In the genomic region with DNA sequence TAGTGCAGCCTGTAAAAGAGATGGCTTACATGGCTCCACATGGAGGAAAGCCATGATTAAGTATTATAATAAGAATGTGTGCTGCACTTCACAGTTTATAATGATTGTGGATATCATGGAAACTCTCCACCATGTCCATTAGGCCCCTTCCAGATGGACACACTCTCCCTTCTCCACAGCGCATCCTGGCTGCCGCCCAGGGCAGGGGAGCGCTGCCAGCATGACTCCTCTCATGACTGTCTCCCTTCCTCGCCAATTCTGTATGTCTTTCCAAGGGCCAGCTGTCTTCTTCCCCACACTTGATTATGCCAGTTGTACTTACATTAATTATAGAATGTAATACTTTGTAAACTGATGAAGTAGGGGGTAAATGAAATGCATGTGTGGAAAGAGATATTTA, we compare ENCODE assay signal across 22 cellular contexts.
DNase-seq lines count a peak whose midpoint lies in the region; ATAC-seq, FAIRE-seq and TF ChIP-seq lines count a peak whose summit lies in the region.
"Had no signal": no experiment of that assay in that cellular context is flagged by ENCODE, and none has a peak within 500 bp of the region (broad histone marks: within the 10 kb centered on the region; RNA-seq: fewer than 3 reads in every experiment).

No MANE protein-coding gene starts in this region.

- H3K4me3 ChIP-seq in GM23248 (no peak overlapping the region; the same call in 1 of the 2 replicates), astrocyte (ENCODE audit: insufficient read depth, low read depth, low read length) (no peak overlapping the region), mesenchymal stem cell (ENCODE audit: insufficient read depth in 1 of 2, low read depth in 1 of 2, low read length in 2 of 2) (peak overlapping the region in 1 of 2 experiments; percentile 16)
- H3K4me3 ChIP-seq: adrenal gland, esophagus squamous epithelium, lower lobe of right lung, suprapubic skin had no signal

- POLR2A ChIA-PET in activated CD8-positive, alpha-beta T cell treated with anti-CD3 and anti-CD28 coated beads, Interleukin-2, amount 10 ng/mL, durations not matched to agents 7 days and 5 days (lab: Charles Lee): no interaction called here

- H2BK12ac ChIP-seq in mesenchymal stem cell (ENCODE audit: low read length in 2 of 2): no peak overlapping the region

- no peaks in the 10 kb centered on the region for H3K27me3 ChIP-seq in GM23248 (replicated peaks; ENCODE audit: insufficient read depth)
- no peaks in the 10 kb centered on the region for H3K27me3 ChIP-seq in astrocyte (ENCODE audit: insufficient read depth, low read length)
- no peaks in the 10 kb centered on the region for H3K27me3 ChIP-seq in mesenchymal stem cell (ENCODE audit: control insufficient read depth in 1 of 2, insufficient read depth in 1 of 2, low read length in 2 of 2)
- H3K27me3 ChIP-seq: adrenal gland, esophagus squamous epithelium, suprapubic skin had no signal

- peaks cover 2% of the 10 kb centered on the region for H3K9me3 Mint-ChIP-seq in astrocyte (ENCODE audit: unreplicated experiment)
- H3K9me3 Mint-ChIP-seq in activated CD8-positive, alpha-beta T cell treated with anti-CD3 and anti-CD28 coated beads, Interleukin-2, amount 10 ng/mL, durations not matched to agents 7 days and 5 days (ENCODE audit: insufficient read depth): no peaks in the 10 kb centered on the region
- H3K9me3 Mint-ChIP-seq: central memory CD8-positive, alpha-beta T cell; natural killer cell treated with Interleukin-12 subunit alpha and Interleukin-12 subunit beta and Interleukin-15 and Interleukin-18, amount 100 ng/mL, for 72 hours had no signal

- H3K9me3 ChIP-seq in GM23248 (ENCODE audit: low read depth): no peaks in the 10 kb centered on the region
- no peaks in the 10 kb centered on the region for H3K9me3 ChIP-seq in astrocyte (ENCODE audit: insufficient read depth, low read depth, low read length)
- no peaks in the 10 kb centered on the region for H3K9me3 ChIP-seq in mesenchymal stem cell (ENCODE audit: control insufficient read depth, low read length)
- H3K9me3 ChIP-seq: adrenal gland, esophagus squamous epithelium, suprapubic skin had no signal

- no peak overlapping the region for H2BK15ac ChIP-seq in mesenchymal stem cell (ENCODE audit: low read depth, poor library complexity, severe bottlenecking)

- DNase-seq in AG20443 (ENCODE audit: low spot score) (peak; percentile 72), GM23248 (peak; percentile 81), astrocyte (ENCODE audit: low read depth) (peak; percentile 50), mesenchymal stem cell (no peak), HuH-7.5 (ENCODE audit: low spot score) (no peak)
- DNase-seq in stimulated activated CD4-positive, alpha-beta T cell treated with anti-CD3 and anti-CD28 coated beads, Interleukin-15, amount 100 ng/mL, for 24 hours: no peak
- DNase-seq in activated naive CD4-positive, alpha-beta T cell (lab: John Stamatoyannopoulos, UW): no peak
- no peak for DNase-seq in activated CD8-positive, alpha-beta T cell treated with anti-CD3 and anti-CD28 coated beads, Interleukin-2, amount 10 ng/mL, durations not matched to agents 7 days and 5 days
- DNase-seq: activated CD8-positive, alpha-beta memory T cell treated with anti-CD3 and anti-CD28 coated beads, Interleukin-2, amount 10 ng/mL, durations not matched to agents 7 days and 5 days; adrenal gland; effector memory CD4-positive, alpha-beta T cell; esophagus squamous epithelium; lower lobe of right lung; NCI-H2081 treated with DMSO at 0.1 percent for 48 hours; NCI-H526; posterior cingulate gyrus; T1000 had no signal

- no peaks in the 10 kb centered on the region for H4K20me1 ChIP-seq in GM23248 (ENCODE audit: insufficient read depth)
- no peaks in the 10 kb centered on the region for H4K20me1 ChIP-seq in astrocyte (ENCODE audit: insufficient read depth, low read length)

- H3K23ac ChIP-seq in mesenchymal stem cell (ENCODE audit: low read length in 2 of 2): no peak overlapping the region

- H3K27ac ChIP-seq in GM23248: peak overlapping the region; percentile 65
- H3K27ac ChIP-seq in astrocyte (ENCODE audit: low read depth, low read length): no peak overlapping the region
- H3K27ac ChIP-seq in mesenchymal stem cell (ENCODE audit: low read length, poor library complexity, severe bottlenecking): no peak overlapping the region
- H3K27ac ChIP-seq: adrenal gland, esophagus squamous epithelium, lower lobe of right lung, suprapubic skin had no signal

- TF ChIP-seq CTCF in astrocyte (IDR thresholded peaks at IDR 0.05; ENCODE audit: insufficient read depth, low read depth, low read length): no peak

- in situ Hi-C loops in GM23248 (cut with MboI): no loop called here

- H4K8ac ChIP-seq in mesenchymal stem cell (ENCODE audit: low read length): no peak overlapping the region

- H3K18ac ChIP-seq in mesenchymal stem cell (ENCODE audit: low read depth in 1 of 2, low read length in 2 of 2): no peak overlapping the region

- peak overlapping the region; percentile 69 for H2AK5ac ChIP-seq in mesenchymal stem cell (ENCODE audit: low read length, severe bottlenecking)

- H3K4me3 Mint-ChIP-seq in astrocyte (ENCODE audit: unreplicated experiment): no peak overlapping the region
- H3K4me3 Mint-ChIP-seq in activated CD8-positive, alpha-beta T cell treated with anti-CD3 and anti-CD28 coated beads, Interleukin-2, amount 10 ng/mL, durations not matched to agents 7 days and 5 days: no peak overlapping the region
- H3K4me3 Mint-ChIP-seq: activated CD8-positive, alpha-beta memory T cell treated with anti-CD3 and anti-CD28 coated beads, Interleukin-2, amount 10 ng/mL, durations not matched to agents 7 days and 5 days; activated T-helper 17 cell treated with anti-CD3 and anti-CD28 coated beads, Interleukin-2, amount 50 U/mL, for 72 hours; B cell; central memory CD8-positive, alpha-beta T cell; natural killer cell treated with Interleukin-12 subunit alpha and Interleukin-12 subunit beta and Interleukin-15 and Interleukin-18, amount 100 ng/mL, for 72 hours had no signal

- H3K9me2 ChIP-seq in GM23248 (ENCODE audit: insufficient read depth): no peaks in the 10 kb centered on the region

- H3K4me1 Mint-ChIP-seq in astrocyte (ENCODE audit: low read depth, unreplicated experiment): no peaks in the 10 kb centered on the region
- H3K4me1 Mint-ChIP-seq in activated CD8-positive, alpha-beta T cell treated with anti-CD3 and anti-CD28 coated beads, Interleukin-2, amount 10 ng/mL, durations not matched to agents 7 days and 5 days (ENCODE audit: low read depth): no peaks in the 10 kb centered on the region
- H3K4me1 Mint-ChIP-seq: activated CD8-positive, alpha-beta memory T cell treated with anti-CD3 and anti-CD28 coated beads, Interleukin-2, amount 10 ng/mL, durations not matched to agents 7 days and 5 days; activated T-helper 17 cell treated with anti-CD3 and anti-CD28 coated beads, Interleukin-2, amount 50 U/mL, for 72 hours; B cell; central memory CD8-positive, alpha-beta T cell had no signal

- no peaks in the 10 kb centered on the region for H3K79me1 ChIP-seq in mesenchymal stem cell (replicated peaks; ENCODE audit: low read length, poor library complexity, severe bottlenecking)

- H4K91ac ChIP-seq in mesenchymal stem cell (ENCODE audit: low read length): no peak overlapping the region

- H3K79me2 ChIP-seq in GM23248 (ENCODE audit: insufficient read depth) (no peaks in the 10 kb centered on the region), astrocyte (ENCODE audit: insufficient read depth, low read length) (no peaks in the 10 kb centered on the region)

- FAIRE-seq in astrocyte (lab: Jason Lieb, UNC): no peak

- H3K9ac ChIP-seq in GM23248 (peak overlapping the region; percentile 16; the same call in 1 of the 2 replicates), astrocyte (ENCODE audit: low read length) (no peak overlapping the region), mesenchymal stem cell (ENCODE audit: low read length) (peak overlapping the region; percentile 70)

- H2BK120ac ChIP-seq in mesenchymal stem cell (ENCODE audit: low read depth, low read length): no peak overlapping the region

- H3K4me2 ChIP-seq in GM23248 (ENCODE audit: unreplicated experiment) (peak overlapping the region; percentile 52), astrocyte (ENCODE audit: low read length) (no peak overlapping the region), mesenchymal stem cell (ENCODE audit: low read length, poor library complexity, severe bottlenecking) (no peak overlapping the region)

- no peak for ATAC-seq in activated CD8-positive, alpha-beta T cell treated with anti-CD3 and anti-CD28 coated beads, Interleukin-2, amount 10 ng/mL, durations not matched to agents 7 days and 5 days
- ATAC-seq: activated CD8-positive, alpha-beta memory T cell treated with anti-CD3 and anti-CD28 coated beads, Interleukin-2, amount 10 ng/mL, durations not matched to agents 7 days and 5 days; activated T-helper 17 cell treated with anti-CD3 and anti-CD28 coated beads, Interleukin-2, amount 50 U/mL, for 72 hours; natural killer cell treated with Interleukin-12 subunit alpha and Interleukin-12 subunit beta and Interleukin-15 and Interleukin-18, amount 100 ng/mL, for 72 hours had no signal

- H3K14ac ChIP-seq in mesenchymal stem cell (ENCODE audit: low read length in 2 of 2): no peak overlapping the region

- H3K36me3 ChIP-seq in GM23248 (ENCODE audit: low read depth) (no peaks in the 10 kb centered on the region), astrocyte (ENCODE audit: insufficient read depth, low read length) (no peaks in the 10 kb centered on the region), mesenchymal stem cell (ENCODE audit: control insufficient read depth in 1 of 2, insufficient read depth in 2 of 2, low read depth in 1 of 2, low read length in 2 of 2) (no peaks in the 10 kb centered on the region)
- H3K36me3 ChIP-seq: adrenal gland, esophagus squamous epithelium, lower lobe of right lung, suprapubic skin had no signal

- no peak overlapping the region for H3K4ac ChIP-seq in mesenchymal stem cell (ENCODE audit: low read depth in 1 of 2, low read length in 2 of 2)

- WGBS in GM23248 (ENCODE audit: low coverage in 1 of 2, low lambda C conversion rate in 2 of 2, missing lambda C conversion rate in 2 of 2), 2 experiments: 5 to 10% methylated on average over 4 of the region's 4 CpGs
- 100% methylated on average over 2 of the region's 4 CpGs for WGBS in mesenchymal stem cell

- peaks cover 10% of the 10 kb centered on the region for H3K27me3 Mint-ChIP-seq in astrocyte (ENCODE audit: low read depth, unreplicated experiment)
- no peaks in the 10 kb centered on the region for H3K27me3 Mint-ChIP-seq in activated CD8-positive, alpha-beta T cell treated with anti-CD3 and anti-CD28 coated beads, Interleukin-2, amount 10 ng/mL, durations not matched to agents 7 days and 5 days (ENCODE audit: low read depth)
- H3K27me3 Mint-ChIP-seq: activated CD8-positive, alpha-beta memory T cell treated with anti-CD3 and anti-CD28 coated beads, Interleukin-2, amount 10 ng/mL, durations not matched to agents 7 days and 5 days; activated T-helper 17 cell treated with anti-CD3 and anti-CD28 coated beads, Interleukin-2, amount 50 U/mL, for 72 hours; B cell; central memory CD8-positive, alpha-beta T cell; natural killer cell treated with Interleukin-12 subunit alpha and Interleukin-12 subunit beta and Interleukin-15 and Interleukin-18, amount 100 ng/mL, for 72 hours had no signal

- CTCF ChIA-PET in activated CD8-positive, alpha-beta T cell treated with anti-CD3 and anti-CD28 coated beads, Interleukin-2, amount 10 ng/mL, durations not matched to agents 7 days and 5 days (lab: Charles Lee): no interaction called here

- H2BK5ac ChIP-seq in mesenchymal stem cell (ENCODE audit: low read depth, low read length, poor library complexity, severe bottlenecking): no peak overlapping the region

- no peaks in the 10 kb centered on the region for H3K36me3 Mint-ChIP-seq in astrocyte (ENCODE audit: low read depth, unreplicated experiment)
- H3K36me3 Mint-ChIP-seq in activated CD8-positive, alpha-beta T cell treated with anti-CD3 and anti-CD28 coated beads, Interleukin-2, amount 10 ng/mL, durations not matched to agents 7 days and 5 days (ENCODE audit: low read depth): no peaks in the 10 kb centered on the region
- H3K36me3 Mint-ChIP-seq: activated CD8-positive, alpha-beta memory T cell treated with anti-CD3 and anti-CD28 coated beads, Interleukin-2, amount 10 ng/mL, durations not matched to agents 7 days and 5 days; natural killer cell treated with Interleukin-12 subunit alpha and Interleukin-12 subunit beta and Interleukin-15 and Interleukin-18, amount 100 ng/mL, for 72 hours had no signal

- H3K27ac Mint-ChIP-seq in astrocyte (ENCODE audit: unreplicated experiment): no peak overlapping the region
- H3K27ac Mint-ChIP-seq in activated CD8-positive, alpha-beta T cell treated with anti-CD3 and anti-CD28 coated beads, Interleukin-2, amount 10 ng/mL, durations not matched to agents 7 days and 5 days: no peak overlapping the region
- H3K27ac Mint-ChIP-seq: activated CD8-positive, alpha-beta memory T cell treated with anti-CD3 and anti-CD28 coated beads, Interleukin-2, amount 10 ng/mL, durations not matched to agents 7 days and 5 days; activated T-helper 17 cell treated with anti-CD3 and anti-CD28 coated beads, Interleukin-2, amount 50 U/mL, for 72 hours; B cell; natural killer cell treated with Interleukin-12 subunit alpha and Interleukin-12 subunit beta and Interleukin-15 and Interleukin-18, amount 100 ng/mL, for 72 hours had no signal

- peaks cover 35% of the 10 kb centered on the region for H3F3A ChIP-seq in GM23248 (ENCODE audit: insufficient read depth)

- H2AFZ ChIP-seq in GM23248 (peak overlapping the region; percentile 39; the same call in 1 of the 2 replicates), astrocyte (ENCODE audit: low read depth, low read length) (no peak overlapping the region), mesenchymal stem cell (ENCODE audit: low read depth, low read length) (no peak overlapping the region)

- H3K4me1 ChIP-seq in GM23248 (ENCODE audit: insufficient read depth) (peaks cover 32% of the 10 kb centered on the region), astrocyte (ENCODE audit: insufficient read depth, low read length) (peaks cover 9% of the 10 kb centered on the region), mesenchymal stem cell (ENCODE audit: control insufficient read depth, insufficient read depth, low read depth, low read length) (peaks cover 20% of the 10 kb centered on the region)
- H3K4me1 ChIP-seq: adrenal gland, esophagus squamous epithelium, lower lobe of right lung had no signal

Comparison
In these comparisons a context has a peak if more than half of its experiments do, and no peak if none do; other contexts are left out.
1. DNase-seq: peak in AG20443 (single experiment), GM23248 (single experiment) and astrocyte (single experiment); none in mesenchymal stem cell (single experiment), stimulated activated CD4-positive, alpha-beta T cell treated with anti-CD3 and anti-CD28 coated beads, Interleukin-15, amount 100 ng/mL, for 24 hours (single experiment), activated naive CD4-positive, alpha-beta T cell (0 of 4), activated CD8-positive, alpha-beta T cell treated with anti-CD3 and anti-CD28 coated beads, Interleukin-2, amount 10 ng/mL, durations not matched to agents 7 days and 5 days (single experiment) and HuH-7.5 (single experiment).